33 cellular contexts compared by ENCODE assay signal in the genomic region with DNA sequence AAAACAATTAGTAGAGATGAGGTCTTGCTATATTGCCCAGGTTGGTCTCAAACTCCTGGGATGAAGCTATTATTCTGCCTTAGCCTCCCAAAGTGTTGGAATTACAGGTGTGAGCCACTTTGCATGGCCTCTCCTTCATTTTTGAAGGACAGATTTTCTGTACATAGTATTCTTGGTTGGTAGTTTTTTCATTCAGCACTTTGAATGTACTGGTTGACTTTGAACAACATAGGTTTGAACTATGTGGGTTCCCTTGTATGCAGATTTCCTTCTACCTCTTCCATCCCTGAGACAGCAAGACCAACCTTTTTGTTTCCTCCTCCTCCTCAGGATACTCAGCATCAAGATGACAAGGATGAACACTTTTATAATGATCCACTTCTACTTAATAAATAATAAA.
"Had no signal": no experiment of that assay in that cellular context is flagged by ENCODE, and none has a peak within 500 bp of the region (broad histone marks: within the 10 kb centered on the region; RNA-seq: fewer than 3 reads in every experiment).

No MANE protein-coding gene starts in this region.

- FAIRE-seq: astrocyte, bronchial epithelial cell had no signal

- DNase-seq: activated effector memory CD4-positive, alpha-beta T cell treated with anti-CD3 and anti-CD28 coated beads, Interleukin-2, amount 50 U/mL, for 16 hours; activated effector memory CD4-positive, alpha-beta T cell treated with Interleukin-2 at 50 U/mL for 16 hours; activated gamma-delta T cell; activated gamma-delta T cell treated with Interleukin-2 at 50 U/mL for 16 hours; activated naive CD4-positive, alpha-beta T cell; activated naive CD4-positive, alpha-beta T cell treated with anti-CD3 and anti-CD28 coated beads for 36 hours; activated naive CD4-positive, alpha-beta T cell treated with anti-CD3 and anti-CD28 coated beads, Interleukin-2, amount 10 ng/mL, durations not matched to agents 7 days and 5 days; activated naive CD4-positive, alpha-beta T cell treated with anti-CD3 and anti-CD28 coated beads, Interleukin-2, amount 50 U/mL, for 16 hours; activated naive CD4-positive, alpha-beta T cell treated with Interleukin-2 at 50 U/mL for 16 hours; activated naive CD8-positive, alpha-beta T cell treated with anti-CD3 and anti-CD28 coated beads for 36 hours; activated naive CD8-positive, alpha-beta T cell treated with anti-CD3 and anti-CD28 coated beads, Interleukin-2, amount 10 ng/mL, durations not matched to agents 7 days and 5 days; activated naive CD8-positive, alpha-beta T cell treated with anti-CD3 and anti-CD28 coated beads, Interleukin-2, amount 50 U/mL, for 24 hours; activated T-cell treated with anti-CD3 and anti-CD28 coated beads, Interleukin-2, amount 50 U/mL, for 24 hours; activated T-cell treated with anti-CD3 and anti-CD28 coated beads, Interleukin-2, amount 50 U/mL, for 4 hours; activated T-cell treated with anti-CD3 and anti-CD28 coated beads, Interleukin-2, amount 50 U/mL, for 48 hours; activated T-cell treated with anti-CD3 and anti-CD28 coated beads, Interleukin-2, amount 50 U/mL, for 72 hours; adrenal gland; amniotic stem cell; amygdala; anterior cingulate cortex; aorta; body of pancreas; brain microvascular endothelial cell; caudate nucleus; central memory CD4-positive, alpha-beta T cell; cerebellar nuclear complex had no signal

- H3K4me3 ChIP-seq: adrenal gland, ascending aorta, body of pancreas, breast epithelium, cardiac muscle cell had no signal

- H3K36me3 ChIP-seq: adrenal gland, ascending aorta, brain microvascular endothelial cell, breast epithelium, cardiac muscle cell had no signal

- H3K27ac ChIP-seq: adrenal gland, ascending aorta, body of pancreas, brain microvascular endothelial cell, breast epithelium, cardiac muscle cell had no signal

- ATAC-seq: activated naive CD4-positive, alpha-beta T cell treated with anti-CD3 and anti-CD28 coated beads, Interleukin-2, amount 50 U/mL, for 72 hours; activated naive CD8-positive, alpha-beta T cell treated with anti-CD3 and anti-CD28 coated beads, Interleukin-2, amount 50 U/mL, for 24 hours; activated T-cell treated with anti-CD3 and anti-CD28 coated beads, Interleukin-2, amount 50 U/mL, for 4 hours; activated T-cell treated with anti-CD3 and anti-CD28 coated beads, Interleukin-2, amount 50 U/mL, for 72 hours; activated T-helper 17 cell treated with anti-CD3 and anti-CD28 coated beads, Interleukin-2, amount 50 U/mL, for 72 hours; body of pancreas had no signal

- H3K27me3 ChIP-seq: adrenal gland, ascending aorta, body of pancreas, brain microvascular endothelial cell, breast epithelium, cardiac muscle cell had no signal

- H3K4me1 ChIP-seq: adrenal gland, ascending aorta, body of pancreas, breast epithelium had no signal
